9 cellular contexts compared by ENCODE assay signal in genomic region chr21:32613436-32614043, GRCh38. TPM values are rescaled to one million over a fixed set of nuclear protein-coding genes. Genes with fewer than 3 reads are reported as not detected.
DNase-seq lines count a peak whose midpoint lies in the region; TF ChIP-seq lines count a peak whose summit lies in the region.
"Had no signal": no experiment of that assay in that cellular context is flagged by ENCODE, and none has a peak within 500 bp of the region (broad histone marks: within the 10 kb centered on the region; RNA-seq: fewer than 3 reads in every experiment).

No MANE protein-coding gene starts in this region.

- in situ Hi-C loops in KBM-7 (cut with MboI; ENCODE audit: low pct_unique_long_range_greater_than_20kb, low sequenced_read_pairs), result no loop called here

- H3K4me3 ChIP-seq in BE2C (ENCODE audit: low read depth, low read length), result peak overlapping the region; percentile 97
- peak overlapping the region; percentile 88 for H3K4me3 ChIP-seq in Loucy (ENCODE audit: low read length, poor library complexity, severe bottlenecking)
- peak overlapping the region; percentile 64 to 99 (median 94) for H3K4me3 ChIP-seq in dorsolateral prefrontal cortex

- H4K20me1 ChIP-seq in Loucy (ENCODE audit: insufficient read depth, low read length, poor library complexity, severe bottlenecking), result peaks cover 14% of the 10 kb centered on the region

- DNase-seq in BE2C (no peak), dorsolateral prefrontal cortex (no peak), nephron progenitor cell (no peak), GM20000 (ENCODE audit: low spot score) (no peak), midbrain (lab: John Stamatoyannopoulos, UW) (no peak), KBM-7 (no peak), dermis blood vessel endothelial cell (no peak)
- DNase-seq: NCI-H1694 treated with DMSO at 0.1 percent for 48 hours had no signal

- no peaks in the 10 kb centered on the region for H3K9me2 ChIP-seq in Loucy (replicated peaks; ENCODE audit: low read depth, low read length)

- peaks cover 10% of the 10 kb centered on the region for H3K36me3 Mint-ChIP-seq in nephron progenitor cell (ENCODE audit: low read depth)

- peak overlapping the region; percentile 86 for H3K4me2 ChIP-seq in Loucy (ENCODE audit: low read depth, low read length, poor library complexity, severe bottlenecking)

- H3K4me3 Mint-ChIP-seq in nephron progenitor cell, result peak overlapping the region; percentile 99

- H2AFZ ChIP-seq in Loucy (ENCODE audit: low read length), result peak overlapping the region; percentile 95; the same call in 1 of the 2 replicates

- no peaks in the 10 kb centered on the region for H3K9me3 Mint-ChIP-seq in nephron progenitor cell

- H3K27me3 Mint-ChIP-seq in nephron progenitor cell (ENCODE audit: low read depth, poor library complexity), result peaks cover 37% of the 10 kb centered on the region

- peaks cover 3% of the 10 kb centered on the region; the same call in 1 of the 2 replicates for H3K36me3 ChIP-seq in BE2C
- no peaks in the 10 kb centered on the region for H3K36me3 ChIP-seq in Loucy (ENCODE audit: insufficient read depth, low read length)

- peaks cover 6% of the 10 kb centered on the region for H3K4me1 Mint-ChIP-seq in nephron progenitor cell

- peak overlapping the region in 51 of 59 donors; percentile 78 to 98 (median 91) for H3K27ac ChIP-seq in dorsolateral prefrontal cortex

- intact Hi-C loops in dorsolateral prefrontal cortex (cut with DNase I), result loop anchor here in 1 of 2 donors (10.0 kb wide), 1 partner anchor 111 kb away; the partner anchor contains the start of gene SYNJ1

- H3K9ac ChIP-seq in Loucy (ENCODE audit: low read depth, low read length, poor library complexity, severe bottlenecking), result peak overlapping the region; percentile 83

- H3K79me2 ChIP-seq in Loucy (ENCODE audit: insufficient read depth, low read length), result peaks cover 23% of the 10 kb centered on the region

- no peak overlapping the region for H3K27ac Mint-ChIP-seq in nephron progenitor cell

- H3K4me1 ChIP-seq in BE2C (no peaks in the 10 kb centered on the region), Loucy (ENCODE audit: insufficient read depth, low read length, poor library complexity, severe bottlenecking) (peaks cover 15% of the 10 kb centered on the region)

- TF ChIP-seq CTCF in BE2C (IDR thresholded peaks at IDR 0.05; ENCODE audit: low read depth, low read length) (no peak), Loucy (conservative IDR thresholded peaks at IDR 0.05; ENCODE audit: low read length) (no peak), dorsolateral prefrontal cortex (IDR thresholded peaks at IDR 0.05 in 54 of 56, conservative IDR thresholded peaks at IDR 0.05 in 2 of 56; ENCODE audit: low read depth in 1 of 56, partially characterized antibody in 56 of 56) (no peak), nephron progenitor cell (IDR thresholded peaks at IDR 0.05) (no peak), GM20000 (IDR thresholded peaks at IDR 0.05; ENCODE audit: extremely low read depth, missing control alignments) (no peak)

- H3K27me3 ChIP-seq in BE2C (peaks cover 10% of the 10 kb centered on the region), Loucy (ENCODE audit: insufficient read depth, low read length, poor library complexity, severe bottlenecking) (no peaks in the 10 kb centered on the region), dorsolateral prefrontal cortex (no peaks in the 10 kb centered on the region)

- H3K9me3 ChIP-seq in BE2C (no peaks in the 10 kb centered on the region), Loucy (ENCODE audit: insufficient read depth, low read depth, low read length) (no peaks in the 10 kb centered on the region)

- H3F3A ChIP-seq in Loucy (ENCODE audit: low read depth), result no peaks in the 10 kb centered on the region

RNA-seq across cellular contexts. Expression of gene CFAP298, which starts 1.4 kb away (rescaled TPM):
- 80.3 TPM for polyA plus RNA-seq in BE2C (2012; ENCODE audit: insufficient read depth, insufficient read length, low read depth)
- total RNA-seq in dorsolateral prefrontal cortex (10 to 100 TPM; 25.7 to 54.3 (median 36.0) TPM), dermis blood vessel endothelial cell (33.9 and 40.7 TPM in 2 replicates)

RNA-seq across cellular contexts. Expression of gene TCP10L, which starts 28.2 kb away (rescaled TPM):
- polyA plus RNA-seq in BE2C (2012; ENCODE audit: insufficient read depth, insufficient read length, low read depth), result not detected
- total RNA-seq in dorsolateral prefrontal cortex, result 10 to 100 TPM in 98 of 120 experiments, 1 to 10 TPM in 22; 5.6 to 29.8 (median 13.6) TPM
- 0.09 and 0.68 TPM in 2 replicates for total RNA-seq in dermis blood vessel endothelial cell
